ENCODE assay signal across 28 cellular contexts in the genomic region with DNA sequence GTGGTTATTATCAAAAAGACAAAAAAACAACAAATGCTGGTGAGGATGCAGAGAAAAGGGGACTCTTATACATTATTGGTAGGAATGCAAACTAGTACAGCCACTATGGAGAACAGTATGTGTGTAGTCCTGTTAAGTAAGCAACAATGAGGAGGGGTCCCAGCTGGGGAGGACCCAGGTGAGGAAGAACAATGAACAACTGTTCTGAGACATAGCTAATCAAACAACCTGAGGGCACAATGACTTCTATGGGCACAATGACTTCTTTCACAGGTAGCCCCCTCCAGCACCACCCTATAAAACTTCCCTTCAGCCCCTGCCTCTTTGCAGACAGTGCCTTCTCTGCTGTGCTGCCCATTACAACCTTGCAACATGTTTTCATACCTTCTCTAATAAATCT. TPM values are rescaled to one million over a fixed set of nuclear protein-coding genes. Genes with fewer than 3 reads are reported as not detected.
DNase-seq lines count a peak whose midpoint lies in the region; ATAC-seq and TF ChIP-seq lines count a peak whose summit lies in the region.
"Had no signal": no experiment of that assay in that cellular context is flagged by ENCODE, and none has a peak within 500 bp of the region (broad histone marks: within the 10 kb centered on the region; RNA-seq: fewer than 3 reads in every experiment).

No MANE protein-coding gene starts in this region.

- H3K27me3 ChIP-seq in CD8-positive, alpha-beta memory T cell (ENCODE audit: insufficient read depth, low read length, poor library complexity, severe bottlenecking) = no peaks in the 10 kb centered on the region
- no peaks in the 10 kb centered on the region for H3K27me3 ChIP-seq in neutrophil
- H3K27me3 ChIP-seq: BLaER1, breast epithelium had no signal

- H3K4me3 ChIP-seq in CD8-positive, alpha-beta memory T cell (ENCODE audit: low read length) = no peak overlapping the region
- H3K4me3 ChIP-seq in neutrophil (ENCODE audit: low read depth in 1 of 2, low read length in 1 of 2) = peak overlapping the region; percentile 77 to 96
- H3K4me3 ChIP-seq: BLaER1, breast epithelium, coronary artery, esophagus muscularis mucosa, HAP-1 had no signal

- H3K9me3 Mint-ChIP-seq in activated T-cell treated with anti-CD3 and anti-CD28 coated beads, Interleukin-2, amount 50 U/mL, for 4 hours = no peaks in the 10 kb centered on the region
- no peaks in the 10 kb centered on the region for H3K9me3 Mint-ChIP-seq in CD8-positive, alpha-beta memory T cell
- peaks cover 3% of the 10 kb centered on the region for H3K9me3 Mint-ChIP-seq in activated T-helper 1 cell treated with anti-CD3 and anti-CD28 coated beads, Interleukin-12 subunit alpha, Interleukin-12 subunit beta, Interleukin-2, Interleukin-4 antibody, amounts not matched to agents 30 ng/mL and 10 ng/mL and 1 ng/mL, durations not matched to agents 14 hours and 24 hours and 36 hours
- H3K9me3 Mint-ChIP-seq: endodermal cell; stimulated activated effector memory CD8-positive, alpha-beta T cell treated with anti-CD3 and anti-CD28 coated beads, Interleukin-12 subunit alpha, Interleukin-12 subunit beta, amount 100 ng/mL, for 72 hours had no signal

- no peaks in the 10 kb centered on the region for H3K27me3 Mint-ChIP-seq in activated T-cell treated with anti-CD3 and anti-CD28 coated beads, Interleukin-2, amount 50 U/mL, for 4 hours (ENCODE audit: low read depth)
- H3K27me3 Mint-ChIP-seq in CD8-positive, alpha-beta memory T cell = no peaks in the 10 kb centered on the region
- H3K27me3 Mint-ChIP-seq in activated T-helper 1 cell treated with anti-CD3 and anti-CD28 coated beads, Interleukin-12 subunit alpha, Interleukin-12 subunit beta, Interleukin-2, Interleukin-4 antibody, amounts not matched to agents 30 ng/mL and 10 ng/mL and 1 ng/mL, durations not matched to agents 14 hours and 24 hours and 36 hours (ENCODE audit: insufficient read depth) = no peaks in the 10 kb centered on the region

- peak overlapping the region in 7 of 8 donors; percentile 70 to 98 (median 95) for H3K27ac Mint-ChIP-seq in CD8-positive, alpha-beta memory T cell
- peak overlapping the region; percentile 86 for H3K27ac Mint-ChIP-seq in activated T-helper 1 cell treated with anti-CD3 and anti-CD28 coated beads, Interleukin-12 subunit alpha, Interleukin-12 subunit beta, Interleukin-2, Interleukin-4 antibody, amounts not matched to agents 30 ng/mL and 10 ng/mL and 1 ng/mL, durations not matched to agents 14 hours and 24 hours and 36 hours
- H3K27ac Mint-ChIP-seq: endodermal cell; stimulated activated effector memory CD8-positive, alpha-beta T cell treated with anti-CD3 and anti-CD28 coated beads, Interleukin-12 subunit alpha, Interleukin-12 subunit beta, amount 100 ng/mL, for 72 hours had no signal

- TF ChIP-seq CTCF in neutrophil (IDR thresholded peaks at IDR 0.05) = no peak

- peaks cover 91% of the 10 kb centered on the region for H3K4me1 ChIP-seq in CD8-positive, alpha-beta memory T cell (ENCODE audit: insufficient read depth, low read length)
- peaks cover 86 to 100% of the 10 kb centered on the region in 2 experiments for H3K4me1 ChIP-seq in neutrophil (ENCODE audit: control insufficient read depth in 1 of 2, insufficient read depth in 1 of 2, low read depth in 1 of 2, low read length in 1 of 2)
- H3K4me1 ChIP-seq: breast epithelium, esophagus muscularis mucosa, HAP-1 had no signal

- peaks cover 94% of the 10 kb centered on the region for H3K4me1 Mint-ChIP-seq in activated T-cell treated with anti-CD3 and anti-CD28 coated beads, Interleukin-2, amount 50 U/mL, for 4 hours (ENCODE audit: low read depth)
- H3K4me1 Mint-ChIP-seq in CD8-positive, alpha-beta memory T cell = peaks cover 0 to 97% (median 90%) of the 10 kb centered on the region in 3 donors
- H3K4me1 Mint-ChIP-seq in activated T-helper 1 cell treated with anti-CD3 and anti-CD28 coated beads, Interleukin-12 subunit alpha, Interleukin-12 subunit beta, Interleukin-2, Interleukin-4 antibody, amounts not matched to agents 30 ng/mL and 10 ng/mL and 1 ng/mL, durations not matched to agents 14 hours and 24 hours and 36 hours (ENCODE audit: low read depth) = peaks cover 96% of the 10 kb centered on the region

- no peaks in the 10 kb centered on the region for H3K9me3 ChIP-seq in CD8-positive, alpha-beta memory T cell (ENCODE audit: low read length)
- H3K9me3 ChIP-seq in neutrophil = no peaks in the 10 kb centered on the region
- H3K9me3 ChIP-seq: BLaER1, breast epithelium, esophagus muscularis mucosa, HAP-1 had no signal

- intact Hi-C loops in activated T-helper 1 cell treated with anti-CD3 and anti-CD28 coated beads, Interleukin-12 subunit alpha, Interleukin-12 subunit beta, Interleukin-2, Interleukin-4 antibody, amounts not matched to agents 30 ng/mL and 10 ng/mL and 1 ng/mL, durations not matched to agents 14 hours and 24 hours and 36 hours (cut with micrococcal nuclease) = no loop called here

- no peak for ATAC-seq in activated T-cell treated with anti-CD3 and anti-CD28 coated beads, Interleukin-2, amount 50 U/mL, for 4 hours
- ATAC-seq: left colon; stimulated activated effector memory CD8-positive, alpha-beta T cell treated with anti-CD3 and anti-CD28 coated beads, Interleukin-12 subunit alpha, Interleukin-12 subunit beta, amount 100 ng/mL, for 72 hours had no signal

- POLR2A ChIA-PET in CD8-positive, alpha-beta memory T cell (lab: Charles Lee) = interaction anchor here (2.2 kb wide), 1 partner anchor 17 kb away, joined by 8 read pairs; no protein-coding TSS in a partner anchor

- CTCF ChIA-PET in CD8-positive, alpha-beta memory T cell (lab: Charles Lee) = interaction anchor here (0.7 to 3.4 kb wide), 7 partner anchors 17 to 85 kb away, joined by 3 to 16 read pairs (median 4); partner anchors contain the start of gene CD3E

- peak overlapping the region; percentile 70 for H3K4me3 Mint-ChIP-seq in activated T-cell treated with anti-CD3 and anti-CD28 coated beads, Interleukin-2, amount 50 U/mL, for 4 hours
- peak overlapping the region; percentile 69 to 94 (median 90) for H3K4me3 Mint-ChIP-seq in CD8-positive, alpha-beta memory T cell
- peak overlapping the region; percentile 64 for H3K4me3 Mint-ChIP-seq in activated T-helper 1 cell treated with anti-CD3 and anti-CD28 coated beads, Interleukin-12 subunit alpha, Interleukin-12 subunit beta, Interleukin-2, Interleukin-4 antibody, amounts not matched to agents 30 ng/mL and 10 ng/mL and 1 ng/mL, durations not matched to agents 14 hours and 24 hours and 36 hours
- H3K4me3 Mint-ChIP-seq: endodermal cell; stimulated activated effector memory CD8-positive, alpha-beta T cell treated with anti-CD3 and anti-CD28 coated beads, Interleukin-12 subunit alpha, Interleukin-12 subunit beta, amount 100 ng/mL, for 72 hours had no signal

- in situ Hi-C loops in ACHN (cut with HindIII; ENCODE audit: low pct_ligation_motif_present, low pct_unique_long_range_greater_than_20kb, low sequenced_read_pairs) = no loop called here

- H3K36me3 Mint-ChIP-seq in activated T-cell treated with anti-CD3 and anti-CD28 coated beads, Interleukin-2, amount 50 U/mL, for 4 hours (ENCODE audit: insufficient read depth) = peaks cover 18% of the 10 kb centered on the region
- H3K36me3 Mint-ChIP-seq in CD8-positive, alpha-beta memory T cell = peaks cover 0 to 54% (median 0%) of the 10 kb centered on the region in 3 donors
- H3K36me3 Mint-ChIP-seq in activated T-helper 1 cell treated with anti-CD3 and anti-CD28 coated beads, Interleukin-12 subunit alpha, Interleukin-12 subunit beta, Interleukin-2, Interleukin-4 antibody, amounts not matched to agents 30 ng/mL and 10 ng/mL and 1 ng/mL, durations not matched to agents 14 hours and 24 hours and 36 hours (ENCODE audit: low read depth) = peaks cover 42% of the 10 kb centered on the region

- H3K27ac ChIP-seq in CD8-positive, alpha-beta memory T cell (ENCODE audit: low read depth, low read length) = no peak overlapping the region
- peak overlapping the region; percentile 97 for H3K27ac ChIP-seq in neutrophil
- H3K27ac ChIP-seq: BLaER1, breast epithelium, coronary artery, esophagus muscularis mucosa, RWPE1 had no signal

- no peak for DNase-seq in activated T-cell treated with anti-CD3 and anti-CD28 coated beads, Interleukin-2, amount 50 U/mL, for 4 hours
- no peak for DNase-seq in activated T-cell treated with anti-CD3 and anti-CD28 coated beads, Interleukin-2, amount 50 U/mL, for 1 hour
- no peak for DNase-seq in CD8-positive, alpha-beta memory T cell
- no peak for DNase-seq in activated T-helper 1 cell treated with anti-CD3 and anti-CD28 coated beads, Interleukin-12 subunit alpha, Interleukin-12 subunit beta, Interleukin-2, Interleukin-4 antibody, amounts not matched to agents 30 ng/mL and 10 ng/mL and 1 ng/mL, durations not matched to agents 14 hours and 24 hours and 36 hours (ENCODE audit: low spot score)
- DNase-seq in GF-D8 (lab: John Stamatoyannopoulos, UW) = no peak
- DNase-seq in NCI-H1092 (lab: John Stamatoyannopoulos, UW) = no peak
- no peak for DNase-seq in ACHN
- DNase-seq: activated CD8-positive, alpha-beta memory T cell treated with anti-CD3 and anti-CD28 coated beads for 24 hours; amygdala; EL; endodermal cell; foreskin melanocyte; left colon; mesenchymal stem cell; NCI-H1105; NCI-H2029; NCI-H2227 treated with DMSO at 0.1 percent for 48 hours; NCI-H774; stimulated activated CD4-positive, alpha-beta T cell treated with anti-CD3 and anti-CD28 coated beads, Interleukin-2, amount 100 ng/mL, for 48 hours; T-helper 9 cell had no signal

- no peaks in the 10 kb centered on the region for H3K36me3 ChIP-seq in CD8-positive, alpha-beta memory T cell (ENCODE audit: insufficient read depth, low read length)
- peaks cover 58% of the 10 kb centered on the region for H3K36me3 ChIP-seq in neutrophil
- H3K36me3 ChIP-seq: BLaER1, breast epithelium, esophagus muscularis mucosa, HAP-1 had no signal

RNA-seq across cellular contexts. Expression of gene JAML, which starts 5.6 kb away (rescaled TPM):
- total RNA-seq in activated T-cell treated with anti-CD3 and anti-CD28 coated beads, Interleukin-2, amount 50 U/mL, for 4 hours = 100 to 1,000 TPM; 135 to 153 (median 137) TPM
- total RNA-seq in CD8-positive, alpha-beta memory T cell = 100 to 1,000 TPM; 363 to 387 TPM
- polyA plus RNA-seq in CD8-positive, alpha-beta memory T cell = 210 TPM
- total RNA-seq in activated T-helper 1 cell treated with anti-CD3 and anti-CD28 coated beads, Interleukin-12 subunit alpha, Interleukin-12 subunit beta, Interleukin-2, Interleukin-4 antibody, amounts not matched to agents 30 ng/mL and 10 ng/mL and 1 ng/mL, durations not matched to agents 14 hours and 24 hours and 36 hours = 264 and 271 TPM in 2 replicates

RNA-seq across cellular contexts. Expression of gene MPZL3, which starts 32.9 kb away (rescaled TPM):
- total RNA-seq in activated T-cell treated with anti-CD3 and anti-CD28 coated beads, Interleukin-2, amount 50 U/mL, for 4 hours = 10 to 100 TPM; 52.7 to 72.0 (median 56.4) TPM
- 100 to 1,000 TPM; 113 to 119 TPM for total RNA-seq in CD8-positive, alpha-beta memory T cell
- polyA plus RNA-seq in CD8-positive, alpha-beta memory T cell = 10.6 TPM
- 63.5 and 69.3 TPM in 2 replicates for total RNA-seq in activated T-helper 1 cell treated with anti-CD3 and anti-CD28 coated beads, Interleukin-12 subunit alpha, Interleukin-12 subunit beta, Interleukin-2, Interleukin-4 antibody, amounts not matched to agents 30 ng/mL and 10 ng/mL and 1 ng/mL, durations not matched to agents 14 hours and 24 hours and 36 hours

RNA-seq across cellular contexts. Expression of gene SCN2B, which starts 42.8 kb away (rescaled TPM):
- total RNA-seq in activated T-cell treated with anti-CD3 and anti-CD28 coated beads, Interleukin-2, amount 50 U/mL, for 4 hours = not detected
- total RNA-seq in CD8-positive, alpha-beta memory T cell = not detected
- not detected for polyA plus RNA-seq in CD8-positive, alpha-beta memory T cell
- not detected in 2 replicates for total RNA-seq in activated T-helper 1 cell treated with anti-CD3 and anti-CD28 coated beads, Interleukin-12 subunit alpha, Interleukin-12 subunit beta, Interleukin-2, Interleukin-4 antibody, amounts not matched to agents 30 ng/mL and 10 ng/mL and 1 ng/mL, durations not matched to agents 14 hours and 24 hours and 36 hours

RNA-seq across cellular contexts. Expression of gene MPZL2, which starts 44.9 kb away (rescaled TPM):
- total RNA-seq in activated T-cell treated with anti-CD3 and anti-CD28 coated beads, Interleukin-2, amount 50 U/mL, for 4 hours = 10 to 100 TPM in 2 of 3 donors, 1 to 10 TPM in 1; 9.0 to 12.9 (median 12.8) TPM
- 1 to 10 TPM; 4.5 to 5.5 TPM for total RNA-seq in CD8-positive, alpha-beta memory T cell
- polyA plus RNA-seq in CD8-positive, alpha-beta memory T cell = 0.36 TPM
- total RNA-seq in activated T-helper 1 cell treated with anti-CD3 and anti-CD28 coated beads, Interleukin-12 subunit alpha, Interleukin-12 subunit beta, Interleukin-2, Interleukin-4 antibody, amounts not matched to agents 30 ng/mL and 10 ng/mL and 1 ng/mL, durations not matched to agents 14 hours and 24 hours and 36 hours = 13.2 and 15.9 TPM in 2 replicates
